1 cellular context compared by ENCODE assay signal in the genomic region with DNA sequence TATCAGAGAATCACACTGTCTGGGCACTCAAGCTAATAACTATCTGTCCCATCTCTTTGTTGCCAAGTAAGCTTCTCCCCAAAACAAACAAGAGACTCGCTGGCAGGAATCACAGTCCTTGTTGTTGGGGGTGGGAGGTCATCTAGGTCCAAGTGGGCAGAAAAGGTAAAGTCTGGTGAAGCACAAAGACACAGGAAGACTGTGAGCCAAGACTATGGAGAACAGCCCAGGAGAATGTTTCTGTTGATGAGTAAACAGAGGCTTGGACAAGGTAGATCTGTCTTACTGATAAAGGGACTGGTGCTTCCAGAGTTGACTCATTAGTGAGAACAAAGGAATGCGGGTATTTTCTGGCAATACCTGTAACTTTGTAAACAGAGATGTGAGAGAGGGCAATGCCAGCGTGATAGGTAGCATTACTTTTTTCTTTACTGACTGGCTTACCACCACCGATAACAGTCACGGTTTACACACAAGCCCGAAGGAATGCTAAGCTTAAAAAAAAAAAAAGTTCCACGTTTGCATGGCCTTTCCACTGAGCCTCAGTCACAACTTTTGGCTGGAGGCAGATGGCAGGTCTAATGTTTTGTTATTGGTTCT.
A peak's percentile ranks its signal among the peaks of the same experiment; 100 is the strongest.
TF ChIP-seq lines count a peak whose summit lies in the region.

No MANE protein-coding gene starts in this region.

TF ChIP-seq in K562, 482 proteins besides CTCF, POLR2A, EP300 and RAD21 (continued from another document):
- TF ChIP-seq, protein P1, sequence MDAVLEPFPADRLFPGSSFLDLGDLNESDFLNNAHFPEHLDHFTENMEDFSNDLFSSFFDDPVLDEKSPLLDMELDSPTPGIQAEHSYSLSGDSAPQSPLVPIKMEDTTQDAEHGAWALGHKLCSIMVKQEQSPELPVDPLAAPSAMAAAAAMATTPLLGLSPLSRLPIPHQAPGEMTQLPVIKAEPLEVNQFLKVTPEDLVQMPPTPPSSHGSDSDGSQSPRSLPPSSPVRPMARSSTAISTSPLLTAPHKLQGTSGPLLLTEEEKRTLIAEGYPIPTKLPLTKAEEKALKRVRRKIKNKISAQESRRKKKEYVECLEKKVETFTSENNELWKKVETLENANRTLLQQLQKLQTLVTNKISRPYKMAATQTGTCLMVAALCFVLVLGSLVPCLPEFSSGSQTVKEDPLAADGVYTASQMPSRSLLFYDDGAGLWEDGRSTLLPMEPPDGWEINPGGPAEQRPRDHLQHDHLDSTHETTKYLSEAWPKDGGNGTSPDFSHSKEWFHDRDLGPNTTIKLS (IDR thresholded peaks at IDR 0.05; ENCODE audit: borderline replicate concordance, low read depth): no peak
- TF ChIP-seq ZEB2 (IDR thresholded peaks at IDR 0.05): 0 out of 2 replicates have a peak, but pooled peaks have one; percentile 26
